ENCODE assay signal across 8 cellular contexts in genomic region chr12:109428038-109428629, GRCh38. TPM values are rescaled to one million over a fixed set of nuclear protein-coding genes. Genes with fewer than 3 reads are reported as not detected.
A peak's percentile ranks its signal among the peaks of the same experiment; 100 is the strongest.
DNase-seq lines count a peak whose midpoint lies in the region; ATAC-seq and TF ChIP-seq lines count a peak whose summit lies in the region.

No MANE protein-coding gene starts in this region.

- no peak for TF ChIP-seq POLR2A in sigmoid colon (IDR thresholded peaks at IDR 0.05)

- H3K9me3 ChIP-seq in right cardiac atrium (ENCODE audit: control insufficient read depth, low read length) (no peaks in the 10 kb centered on the region), sigmoid colon (no peaks in the 10 kb centered on the region)

- TF ChIP-seq CTCF in CD14-positive monocyte (IDR thresholded peaks at IDR 0.05) (peak; percentile 96), sigmoid colon (IDR thresholded peaks at IDR 0.05) (peak; percentile 76 to 98 (median 88))

- H3K9me3 Mint-ChIP-seq in CD14-positive monocyte = peaks cover 0 to 5% (median 2%) of the 10 kb centered on the region in 7 donors

- intact Hi-C loops in CD14-positive monocyte (cut with micrococcal nuclease) (loop anchor here (2.0 kb wide), 1 partner anchor 347 kb away; no protein-coding TSS in a partner anchor), right cardiac atrium (cut with DNase I) (loop anchor here in 2 of 4 donors (10.0 kb wide), 2 partner anchors 347 to 447 kb away; no protein-coding TSS in a partner anchor), sigmoid colon (cut with DNase I) (loop anchor here (1.0 kb wide), 1 partner anchor 49 kb away; the partner anchor contains the start of genes KCTD10 and UBE3B)

- no peak overlapping the region for H3K4me3 Mint-ChIP-seq in CD14-positive monocyte

- DNase-seq in CD14-positive monocyte (ENCODE audit: low spot score) (peak; percentile 71), NCI-H146 treated with DMSO at 0.1 percent for 48 hours (lab: John Stamatoyannopoulos, UW; ENCODE audit: unreplicated experiment) (peak; percentile 65), T-helper 1 cell (peak; percentile 38 to 74 (median 59)), amniotic epithelial cell (ENCODE audit: low read depth) (peak; percentile 73), right cardiac atrium (peak; percentile 80 to 93 (median 93)), sigmoid colon (peak; percentile 91)

- H3K27me3 ChIP-seq in right cardiac atrium (ENCODE audit: control insufficient read depth, insufficient read depth) (no peaks in the 10 kb centered on the region), sigmoid colon (no peaks in the 10 kb centered on the region)

- peaks cover 3 to 9% (median 8%) of the 10 kb centered on the region in 3 donors for H3K27me3 Mint-ChIP-seq in CD14-positive monocyte (ENCODE audit: low read depth in 3 of 3)

- ATAC-seq in GM21390 (IDR thresholded peaks at IDR 0.05; ENCODE audit: unreplicated experiment) (peak; percentile 76), right cardiac atrium (peak; percentile 87 to 89), HG02970 (IDR thresholded peaks at IDR 0.05; ENCODE audit: low FRiP score, unreplicated experiment) (no peak)

- H3K27ac ChIP-seq in right cardiac atrium (ENCODE audit: low read length) (no peak overlapping the region), sigmoid colon (no peak overlapping the region)

- WGBS in right cardiac atrium = 20% methylated on average over 8 of the region's 8 CpGs
- WGBS in sigmoid colon, 2 donors = 18 to 26% methylated on average over 8 of the region's 8 CpGs

- no peaks in the 10 kb centered on the region for H3K36me3 Mint-ChIP-seq in CD14-positive monocyte

- TF ChIP-seq EP300 in sigmoid colon (IDR thresholded peaks at IDR 0.05) = no peak

- no peak overlapping the region for H3K27ac Mint-ChIP-seq in CD14-positive monocyte

- no peaks in the 10 kb centered on the region for H3K36me3 ChIP-seq in sigmoid colon

- H3K4me1 ChIP-seq in right cardiac atrium (ENCODE audit: control insufficient read depth, insufficient read depth, low read length) (no peaks in the 10 kb centered on the region), sigmoid colon (peaks cover 0 to 7% (median 5%) of the 10 kb centered on the region in 4 donors)

- H3K4me3 ChIP-seq in right cardiac atrium (ENCODE audit: low read length) = no peak overlapping the region
- H3K4me3 ChIP-seq in sigmoid colon = no peak overlapping the region

- peaks cover 3% of the 10 kb centered on the region for H3K4me1 Mint-ChIP-seq in CD14-positive monocyte

RNA-seq across cellular contexts. Expression of gene KCTD10, which starts 49.0 kb away (rescaled TPM):
- polyA plus RNA-seq in CD14-positive monocyte = 10 to 100 TPM; 20.0 to 21.0 TPM
- 10 to 100 TPM; 28.3 to 76.9 (median 32.9) TPM for total RNA-seq in right cardiac atrium
- polyA plus RNA-seq in right cardiac atrium = 16.5 TPM
- total RNA-seq in sigmoid colon = 100 to 1,000 TPM in 2 of 4 donors, 10 to 100 TPM in 2; 82.8 to 123 (median 101) TPM
- polyA plus RNA-seq in sigmoid colon = 10 to 100 TPM; 53.5 to 79.8 (median 54.2) TPM

RNA-seq across cellular contexts. Expression of gene UBE3B, which starts 49.3 kb away (rescaled TPM):
- polyA plus RNA-seq in CD14-positive monocyte (10 to 100 TPM; 14.4 to 18.2 TPM), right cardiac atrium (22.6 TPM), sigmoid colon (10 to 100 TPM; 15.3 to 20.8 (median 16.2) TPM)
- total RNA-seq in right cardiac atrium (10 to 100 TPM; 39.9 to 53.2 (median 46.8) TPM), sigmoid colon (10 to 100 TPM; 48.4 to 67.7 (median 56.2) TPM)
